Comparison of ENCODE assay signal across 1 cellular context in genomic region chr3:120114376-120114775, GRCh38.
TF ChIP-seq lines count a peak whose summit lies in the region.

No MANE protein-coding gene starts in this region.

TF ChIP-seq in IMR-90, 13 proteins besides CTCF, POLR2A, EP300 and RAD21:
- no peak for TF ChIP-seq SMC3 (IDR thresholded peaks at IDR 0.05; ENCODE audit: low read depth, low read length)
- TF ChIP-seq NFE2L2 (IDR thresholded peaks at IDR 0.05; ENCODE audit: low read depth, low read length): no peak
- no peak for TF ChIP-seq USF2 (IDR thresholded peaks at IDR 0.05; ENCODE audit: low read depth, low read length)
- TF ChIP-seq RCOR1 (IDR thresholded peaks at IDR 0.05; ENCODE audit: insufficient replicate concordance, low read length): no peak
- no peak for TF ChIP-seq FOS (IDR thresholded peaks at IDR 0.05; ENCODE audit: low read depth, low read length)
- no peak for TF ChIP-seq CHD1 (IDR thresholded peaks at IDR 0.05; ENCODE audit: low read depth, low read length)
- TF ChIP-seq BHLHE40 (IDR thresholded peaks at IDR 0.05; ENCODE audit: low read depth, low read length): no peak
- no peak for TF ChIP-seq RFX5 (IDR thresholded peaks at IDR 0.05; ENCODE audit: low read depth, low read length)
- TF ChIP-seq MXI1 (IDR thresholded peaks at IDR 0.05; ENCODE audit: borderline replicate concordance, low read depth, low read length): no peak
- TF ChIP-seq ELK1 (IDR thresholded peaks at IDR 0.05; ENCODE audit: borderline replicate concordance, low read depth, low read length): no peak
- no peak for TF ChIP-seq CEBPB (IDR thresholded peaks at IDR 0.05; ENCODE audit: low read depth, low read length)
- TF ChIP-seq MAZ (IDR thresholded peaks at IDR 0.05; ENCODE audit: borderline replicate concordance, low read depth, low read length): no peak
- TF ChIP-seq MAFK (IDR thresholded peaks at IDR 0.05; ENCODE audit: low read depth, low read length): no peak
